18 cellular contexts compared by ENCODE assay signal in the genomic region with DNA sequence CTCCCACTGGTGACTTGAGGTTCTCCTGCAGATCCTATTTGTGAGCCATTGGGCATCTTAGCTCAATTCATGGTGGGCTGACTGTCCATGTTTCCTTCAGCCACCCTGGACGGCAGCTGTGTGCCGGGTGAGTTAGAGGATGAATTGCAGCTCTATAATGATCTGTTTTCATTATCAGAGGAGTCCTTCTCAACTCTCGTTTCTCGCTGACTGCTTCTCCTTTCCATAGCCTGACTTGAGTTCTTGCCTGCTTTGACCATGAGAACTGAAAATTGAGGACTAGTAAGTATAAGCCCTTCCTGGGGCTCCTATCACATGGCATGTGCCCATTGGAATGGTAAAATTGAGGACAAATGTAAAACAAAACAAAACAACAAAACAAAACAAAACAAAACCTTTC.
DNase-seq lines count a peak whose midpoint lies in the region; ATAC-seq and TF ChIP-seq lines count a peak whose summit lies in the region.
"Had no signal": no experiment of that assay in that cellular context is flagged by ENCODE, and none has a peak within 500 bp of the region (broad histone marks: within the 10 kb centered on the region; RNA-seq: fewer than 3 reads in every experiment).

No MANE protein-coding gene starts in this region.

- H3K4me1 ChIP-seq in OCI-LY7 (ENCODE audit: insufficient read depth, low read length, poor library complexity, severe bottlenecking) (peaks cover 13% of the 10 kb centered on the region), upper lobe of left lung (no peaks in the 10 kb centered on the region)
- H3K4me1 ChIP-seq: esophagus muscularis mucosa had no signal

- TF ChIP-seq POLR2A in upper lobe of left lung (IDR thresholded peaks at IDR 0.05), result no peak

- intact Hi-C loops in OCI-LY7 (cut with micrococcal nuclease; ENCODE audit: unreplicated experiment), result loop anchor here (5.0 kb wide), 1 partner anchor 103 kb away; no protein-coding TSS in a partner anchor

- TF ChIP-seq EP300 in upper lobe of left lung (IDR thresholded peaks at IDR 0.05), result no peak

- H3K9me3 ChIP-seq in OCI-LY7 (ENCODE audit: low read length) (no peaks in the 10 kb centered on the region), upper lobe of left lung (no peaks in the 10 kb centered on the region)
- H3K9me3 ChIP-seq: esophagus muscularis mucosa, heart left ventricle had no signal

- H3K27ac ChIP-seq in OCI-LY7 (ENCODE audit: low read depth, low read length, poor library complexity, severe bottlenecking) (no peak overlapping the region), upper lobe of left lung (no peak overlapping the region)
- H3K27ac ChIP-seq: esophagus muscularis mucosa, heart left ventricle had no signal

- H3K4me3 ChIP-seq in OCI-LY7 (ENCODE audit: low read depth, low read length, poor library complexity, severe bottlenecking) (no peak overlapping the region), upper lobe of left lung (no peak overlapping the region)
- H3K4me3 ChIP-seq: esophagus muscularis mucosa, GM23338, heart left ventricle had no signal

- CTCF ChIA-PET in OCI-LY7 (lab: Charles Lee; ENCODE audit: unreplicated experiment), result interaction anchor here (0.9 kb wide), 1 partner anchor 39 kb away, joined by 3 read pairs; no protein-coding TSS in a partner anchor

- DNase-seq in OCI-LY7 (ENCODE audit: low spot score) (no peak), upper lobe of left lung (no peak), NCI-H1694 (lab: John Stamatoyannopoulos, UW) (no peak), SHP77 (lab: John Stamatoyannopoulos, UW) (no peak)
- DNase-seq: activated CD4-positive, alpha-beta memory T cell treated with anti-CD3 and anti-CD28 coated beads for 36 hours; activated naive CD8-positive, alpha-beta T cell treated with anti-CD3 and anti-CD28 coated beads, Interleukin-2, amount 50 U/mL, for 24 hours; activated T-cell treated with anti-CD3 and anti-CD28 coated beads, Interleukin-2, amount 50 U/mL, for 72 hours; heart left ventricle; Karpas-422; NCI-H146; NCI-H510A; PC-3 had no signal

- POLR2A ChIA-PET in OCI-LY7 (lab: Charles Lee), result interaction anchor here (0.6 to 1.6 kb wide), 7 partner anchors 9 to 103 kb away, joined by 3 to 4 read pairs (median 3); no protein-coding TSS in a partner anchor

- no peak for TF ChIP-seq CTCF in OCI-LY7 (conservative IDR thresholded peaks at IDR 0.05; ENCODE audit: low read length)
- TF ChIP-seq CTCF in upper lobe of left lung (IDR thresholded peaks at IDR 0.05), result no peak

- no peaks in the 10 kb centered on the region for H3K27me3 ChIP-seq in upper lobe of left lung
- H3K27me3 ChIP-seq: esophagus muscularis mucosa, heart left ventricle had no signal

- peak; percentile 51 for ATAC-seq in GM18519 (IDR thresholded peaks at IDR 0.05; ENCODE audit: low FRiP score, unreplicated experiment)
- ATAC-seq in GM21360 (IDR thresholded peaks at IDR 0.05; ENCODE audit: unreplicated experiment), result peak; percentile 53
- peak; percentile 64 for ATAC-seq in HG02870 (IDR thresholded peaks at IDR 0.05; ENCODE audit: unreplicated experiment)
- no peak for ATAC-seq in upper lobe of left lung (ENCODE audit: low FRiP score in 2 of 2)
- ATAC-seq: activated naive CD8-positive, alpha-beta T cell treated with anti-CD3 and anti-CD28 coated beads, Interleukin-2, amount 50 U/mL, for 24 hours; activated T-cell treated with anti-CD3 and anti-CD28 coated beads, Interleukin-2, amount 50 U/mL, for 72 hours; GM23338; heart left ventricle; PC-3; SK-N-SH treated with all-trans-retinoic acid at 6 μM for 48 hours had no signal

- WGBS in upper lobe of left lung, 2 donors, result 59 to 60% methylated on average over 4 of the region's 4 CpGs

- H3K79me2 ChIP-seq in OCI-LY7 (ENCODE audit: insufficient read depth, low read depth, low read length), result no peaks in the 10 kb centered on the region

- H3K36me3 ChIP-seq in OCI-LY7 (ENCODE audit: insufficient read depth, low read length) (no peaks in the 10 kb centered on the region), upper lobe of left lung (no peaks in the 10 kb centered on the region)
- H3K36me3 ChIP-seq: esophagus muscularis mucosa, heart left ventricle had no signal

- no peaks in the 10 kb centered on the region for H3K9me2 ChIP-seq in OCI-LY7 (ENCODE audit: insufficient read depth, low read length)

- H3K4me2 ChIP-seq in OCI-LY7 (ENCODE audit: low read length), result peak overlapping the region; percentile 35
- H3K4me2 ChIP-seq: GM23338 had no signal

- H4K20me1 ChIP-seq in OCI-LY7 (ENCODE audit: insufficient read depth, low read length), result no peaks in the 10 kb centered on the region

- no TSS peak for BruUV-seq in OCI-LY7 (replicated peaks; lab: Mats Ljungman, UMichigan)

- H2AFZ ChIP-seq in OCI-LY7 (ENCODE audit: low read length), result peak overlapping the region; percentile 14; the same call in 1 of the 2 replicates
- H2AFZ ChIP-seq: GM23338 had no signal

Comparison
In these comparisons a context has a peak if more than half of its experiments do, and no peak if none do; other contexts are left out.
1. ATAC-seq: peak in GM18519 (single experiment), GM21360 (single experiment) and HG02870 (single experiment); none in upper lobe of left lung (0 of 2).